Comparison of ENCODE assay signal across 1 cellular context in the genomic region with DNA sequence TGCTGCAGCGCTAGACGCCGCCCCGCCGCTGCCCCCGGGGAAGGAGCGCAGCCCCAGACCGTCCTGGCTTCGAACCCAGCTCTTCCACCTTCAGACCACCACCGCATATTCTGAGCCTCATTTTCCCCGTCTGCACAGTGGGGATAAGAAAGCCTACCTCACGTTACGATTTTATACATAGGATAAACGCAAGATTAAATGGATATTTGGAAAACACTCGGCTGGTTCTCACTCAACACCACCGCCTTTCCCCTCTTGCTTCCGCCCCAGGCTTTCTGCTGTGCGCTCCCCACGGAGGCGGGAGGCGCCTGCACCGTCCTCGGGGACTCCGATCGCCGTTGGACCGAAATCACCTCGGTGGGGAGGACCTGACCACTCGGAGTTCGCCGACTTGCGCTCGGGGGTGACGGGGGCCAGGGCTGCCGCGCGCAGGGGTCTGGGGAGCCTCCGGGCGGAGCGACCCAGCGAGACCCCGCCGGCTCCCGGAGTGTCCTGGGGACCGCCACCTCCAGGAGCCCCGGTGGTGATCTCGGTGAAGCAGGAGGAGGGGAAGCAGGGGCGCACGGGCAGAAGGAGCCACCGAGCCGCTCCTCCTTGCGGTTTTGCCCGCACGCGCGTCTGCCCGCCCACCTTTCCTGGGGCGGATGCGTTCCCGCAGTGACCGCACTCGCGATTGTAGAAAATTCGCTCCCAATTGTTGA.
TF ChIP-seq lines count a peak whose summit lies in the region.

No MANE protein-coding gene starts in this region.

TF ChIP-seq in H1, 55 proteins besides CTCF, POLR2A, EP300 and RAD21:
- TF ChIP-seq TAF7 (optimal IDR thresholded peaks at IDR 0.05; ENCODE audit: borderline replicate concordance, low read depth, low read length) (peak; percentile 40), RBBP5 (IDR thresholded peaks at IDR 0.05; ENCODE audit: borderline replicate concordance, low read depth, low read length) (no peak; the same call in 1 of the 2 replicates), CREB1 (IDR thresholded peaks at IDR 0.05) (no peak), PHF8 (conservative IDR thresholded peaks at IDR 0.05; ENCODE audit: low read depth, low read length) (peak; percentile 41; the same call in 1 of the 2 replicates), EGR1 (IDR thresholded peaks at IDR 0.05; ENCODE audit: borderline replicate concordance, low read depth, low read length) (no peak), SP1 (IDR thresholded peaks at IDR 0.05; ENCODE audit: low read depth, low read length) (no peak), POLR2AphosphoS5 (IDR thresholded peaks at IDR 0.05; ENCODE audit: low read depth, low read length) (no peak), RXRA (IDR thresholded peaks at IDR 0.05; ENCODE audit: insufficient read depth, low read depth, low read length) (no peak), ZNF274 (IDR thresholded peaks at IDR 0.05; ENCODE audit: borderline replicate concordance, extremely low read depth, low read length) (no peak), POU5F1 (IDR thresholded peaks at IDR 0.05; ENCODE audit: low read depth, low read length) (no peak), YY1 (IDR thresholded peaks at IDR 0.05; ENCODE audit: low read depth, low read length) (no peak), KDM1A (IDR thresholded peaks at IDR 0.05; ENCODE audit: borderline replicate concordance, low read length) (0 out of 2 replicates have a peak, but pooled peaks have one; percentile 45), KDM4A (IDR thresholded peaks at IDR 0.05; ENCODE audit: low read depth, low read length, severe bottlenecking) (peak; percentile 61), SAP30 (IDR thresholded peaks at IDR 0.05; ENCODE audit: insufficient read depth, insufficient replicate concordance, low read length) (no peak), SRF (IDR thresholded peaks at IDR 0.05; ENCODE audit: low read depth, low read length) (no peak)
- TF ChIP-seq, protein P1, sequence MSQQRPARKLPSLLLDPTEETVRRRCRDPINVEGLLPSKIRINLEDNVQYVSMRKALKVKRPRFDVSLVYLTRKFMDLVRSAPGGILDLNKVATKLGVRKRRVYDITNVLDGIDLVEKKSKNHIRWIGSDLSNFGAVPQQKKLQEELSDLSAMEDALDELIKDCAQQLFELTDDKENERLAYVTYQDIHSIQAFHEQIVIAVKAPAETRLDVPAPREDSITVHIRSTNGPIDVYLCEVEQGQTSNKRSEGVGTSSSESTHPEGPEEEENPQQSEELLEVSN (IDR thresholded peaks at IDR 0.05), result no peak
